Comparison of ENCODE assay signal across 1 cellular context in the genomic region with DNA sequence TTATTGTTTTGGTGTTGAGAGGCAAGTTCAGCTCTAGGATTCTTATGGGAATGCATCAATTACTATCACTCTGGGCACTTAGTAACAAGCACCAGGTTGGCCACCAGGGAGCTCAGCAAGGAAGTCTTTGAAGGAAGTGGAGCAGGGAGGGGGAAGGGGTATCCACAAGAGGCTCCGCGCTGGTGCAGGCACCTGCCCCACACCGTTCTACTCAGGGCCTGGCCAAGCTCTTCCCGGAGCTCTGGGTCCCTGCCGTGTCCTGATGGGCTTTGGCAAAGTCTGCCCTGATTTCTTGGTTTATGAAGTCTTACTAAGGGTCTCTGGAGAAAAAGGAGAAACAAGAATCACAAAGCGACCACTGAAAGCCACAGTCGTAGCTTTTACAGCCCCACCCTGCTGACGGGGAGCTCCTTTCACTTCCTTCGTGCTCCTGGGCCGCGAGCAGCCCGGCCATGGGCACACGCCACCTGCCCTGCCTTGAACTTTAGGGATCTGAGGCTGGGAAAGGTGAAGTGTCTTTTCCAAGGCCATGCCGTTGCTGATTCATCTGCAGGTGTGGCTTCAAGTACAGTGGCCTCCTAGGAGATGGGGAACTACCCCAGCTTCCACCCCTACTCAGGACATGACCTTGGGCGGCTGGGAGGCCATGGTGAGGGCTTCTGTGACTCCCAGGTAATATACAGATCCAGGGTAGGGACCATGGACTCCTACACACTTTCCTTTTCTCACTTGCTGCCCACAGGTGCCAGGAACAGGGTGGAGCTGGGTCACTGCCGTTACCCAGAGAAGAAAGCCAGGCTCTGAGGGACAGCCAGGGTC.
TF ChIP-seq lines count a peak whose summit lies in the region.

No MANE protein-coding gene starts in this region.

TF ChIP-seq in HCT116, 20 proteins besides CTCF, POLR2A, EP300 and RAD21:
- TF ChIP-seq JUND (IDR thresholded peaks at IDR 0.05) (no peak), ELF1 (IDR thresholded peaks at IDR 0.05; ENCODE audit: borderline replicate concordance, low read depth) (no peak), SRF (IDR thresholded peaks at IDR 0.05; ENCODE audit: low read depth) (no peak), SIN3A (IDR thresholded peaks at IDR 0.05; ENCODE audit: low read depth) (no peak), MAX (IDR thresholded peaks at IDR 0.05) (no peak), TCF7L2 (IDR thresholded peaks at IDR 0.05; ENCODE audit: borderline replicate concordance, extremely low read depth, insufficient read depth, insufficient read length) (no peak), CEBPB (IDR thresholded peaks at IDR 0.05; ENCODE audit: low read depth) (no peak), SP1 (IDR thresholded peaks at IDR 0.05; ENCODE audit: low read depth) (no peak), REST (IDR thresholded peaks at IDR 0.05; ENCODE audit: low read depth) (no peak), ZFX (IDR thresholded peaks at IDR 0.05) (no peak)
- TF ChIP-seq, protein P1, sequence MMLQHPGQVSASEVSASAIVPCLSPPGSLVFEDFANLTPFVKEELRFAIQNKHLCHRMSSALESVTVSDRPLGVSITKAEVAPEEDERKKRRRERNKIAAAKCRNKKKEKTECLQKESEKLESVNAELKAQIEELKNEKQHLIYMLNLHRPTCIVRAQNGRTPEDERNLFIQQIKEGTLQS (IDR thresholded peaks at IDR 0.05): no peak
TF ChIP-seq in HCT116: peak in this region for 0.
